Comparison of ENCODE assay signal across 8 cellular contexts in the genomic region with DNA sequence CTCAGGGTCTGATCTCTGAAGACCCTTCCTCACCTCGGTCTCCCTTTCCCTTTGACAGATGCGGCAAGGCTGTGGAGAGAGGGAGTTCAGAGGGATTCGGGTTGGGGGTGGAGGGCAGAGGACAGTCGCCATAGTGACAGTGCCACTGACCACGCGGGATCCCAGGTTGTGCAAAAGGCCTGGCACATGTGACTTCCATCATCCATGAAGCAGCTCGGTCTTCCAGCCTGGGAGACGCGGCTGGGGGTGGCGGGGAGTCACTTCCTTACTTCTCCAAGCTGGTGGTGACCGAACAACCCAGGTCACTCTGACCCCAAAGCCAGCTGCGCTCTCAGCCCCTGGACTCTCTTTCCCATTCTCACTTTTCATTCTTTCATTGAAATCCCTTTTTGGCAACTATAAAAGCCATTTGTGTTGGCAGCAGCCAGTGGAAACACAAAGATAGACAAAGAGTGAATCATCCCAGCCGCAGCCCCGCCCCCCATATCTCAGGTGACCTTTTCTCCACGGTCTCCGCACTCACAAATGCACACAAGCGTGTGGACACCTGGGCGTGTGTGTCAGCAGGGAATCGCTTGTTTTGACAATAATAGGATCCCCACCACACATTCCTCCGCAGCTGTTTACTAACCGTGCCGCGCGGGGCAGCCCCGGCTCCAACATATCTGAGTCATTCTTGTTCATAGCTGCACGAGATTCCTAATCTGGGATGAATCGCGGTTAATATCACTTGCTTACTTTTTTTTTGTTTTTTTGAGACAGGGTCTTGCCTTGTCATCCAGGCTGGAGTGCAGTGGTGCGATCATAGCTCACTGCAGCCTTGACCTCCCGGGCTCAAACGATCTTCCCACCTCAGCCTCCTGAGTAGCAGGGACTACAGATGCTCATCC.
A peak's percentile ranks its signal among the peaks of the same experiment; 100 is the strongest.
DNase-seq lines count a peak whose midpoint lies in the region; ATAC-seq and TF ChIP-seq lines count a peak whose summit lies in the region.

No MANE protein-coding gene starts in this region.

- H3K9me3 ChIP-seq in sigmoid colon, result no peaks in the 10 kb centered on the region

- H3K9me3 Mint-ChIP-seq in activated naive CD4-positive, alpha-beta T cell treated with anti-CD3 and anti-CD28 coated beads, Interleukin-2, amount 10 ng/mL, durations not matched to agents 7 days and 5 days, result peaks cover 3% of the 10 kb centered on the region
- peaks cover 0 to 3% of the 10 kb centered on the region in 2 donors for H3K9me3 Mint-ChIP-seq in activated naive CD4-positive, alpha-beta T cell treated with anti-CD3 and anti-CD28 coated beads, Interleukin-2, amount 50 U/mL, for 72 hours

- no peaks in the 10 kb centered on the region for H3K27me3 ChIP-seq in sigmoid colon

- peak; percentile 5 for DNase-seq in activated naive CD4-positive, alpha-beta T cell treated with anti-CD3 and anti-CD28 coated beads, Interleukin-2, amount 10 ng/mL, durations not matched to agents 7 days and 5 days
- no peak for DNase-seq in activated naive CD4-positive, alpha-beta T cell treated with anti-CD3 and anti-CD28 coated beads, Interleukin-2, amount 50 U/mL, for 72 hours (ENCODE audit: low spot score in 2 of 2)
- DNase-seq in SK-MEL-5 (ENCODE audit: low read depth, low spot score) (peak; percentile 51), glomerular endothelial cell (ENCODE audit: extremely low read depth, low read depth, low spot score) (peak; percentile 47), sigmoid colon (peak; percentile 92), T-helper 9 cell (no peak)
- no peak for DNase-seq in stimulated activated naive CD4-positive, alpha-beta T cell treated with Interleukin-2 at 50 U/mL for 16 hours (lab: John Stamatoyannopoulos, UW)

- intact Hi-C loops in sigmoid colon (cut with DNase I), result no loop called here

- H3K4me3 Mint-ChIP-seq in activated naive CD4-positive, alpha-beta T cell treated with anti-CD3 and anti-CD28 coated beads, Interleukin-2, amount 10 ng/mL, durations not matched to agents 7 days and 5 days, result no peak overlapping the region

- CTCF ChIA-PET in activated naive CD4-positive, alpha-beta T cell treated with anti-CD3 and anti-CD28 coated beads, Interleukin-2, amount 10 ng/mL, durations not matched to agents 7 days and 5 days (lab: Charles Lee), result no interaction called here

- no peaks in the 10 kb centered on the region for H3K36me3 ChIP-seq in sigmoid colon

- H3K27ac ChIP-seq in sigmoid colon, result peak overlapping the region; percentile 79 to 92 (median 89)

- no peak for TF ChIP-seq POLR2A in sigmoid colon (IDR thresholded peaks at IDR 0.05)

- no peak for TF ChIP-seq EP300 in sigmoid colon (IDR thresholded peaks at IDR 0.05)

- TF ChIP-seq CTCF in sigmoid colon (IDR thresholded peaks at IDR 0.05), result no peak

- 34 to 65% methylated on average over 31 of the region's 31 CpGs for WGBS in sigmoid colon, 2 donors

- no peak for ATAC-seq in activated naive CD4-positive, alpha-beta T cell treated with anti-CD3 and anti-CD28 coated beads, Interleukin-2, amount 50 U/mL, for 72 hours
- no peak for ATAC-seq in GM19395 (IDR thresholded peaks at IDR 0.05; ENCODE audit: unreplicated experiment)

- in situ Hi-C loops in SK-MEL-5 (cut with HindIII; ENCODE audit: low pct_unique_long_range_greater_than_20kb, low sequenced_read_pairs), result no loop called here

- H3K4me1 Mint-ChIP-seq in activated naive CD4-positive, alpha-beta T cell treated with anti-CD3 and anti-CD28 coated beads, Interleukin-2, amount 10 ng/mL, durations not matched to agents 7 days and 5 days, result peaks cover 2% of the 10 kb centered on the region

- H3K27me3 Mint-ChIP-seq in activated naive CD4-positive, alpha-beta T cell treated with anti-CD3 and anti-CD28 coated beads, Interleukin-2, amount 10 ng/mL, durations not matched to agents 7 days and 5 days, result peaks cover 22% of the 10 kb centered on the region

- peak overlapping the region; percentile 16 for H3K27ac Mint-ChIP-seq in activated naive CD4-positive, alpha-beta T cell treated with anti-CD3 and anti-CD28 coated beads, Interleukin-2, amount 10 ng/mL, durations not matched to agents 7 days and 5 days
- peak overlapping the region in 1 of 2 donors; percentile 36 for H3K27ac Mint-ChIP-seq in activated naive CD4-positive, alpha-beta T cell treated with anti-CD3 and anti-CD28 coated beads, Interleukin-2, amount 50 U/mL, for 72 hours

- peaks cover 0 to 68% (median 62%) of the 10 kb centered on the region in 4 donors for H3K4me1 ChIP-seq in sigmoid colon

- H3K36me3 Mint-ChIP-seq in activated naive CD4-positive, alpha-beta T cell treated with anti-CD3 and anti-CD28 coated beads, Interleukin-2, amount 10 ng/mL, durations not matched to agents 7 days and 5 days, result no peaks in the 10 kb centered on the region
- H3K36me3 Mint-ChIP-seq in activated naive CD4-positive, alpha-beta T cell treated with anti-CD3 and anti-CD28 coated beads, Interleukin-2, amount 50 U/mL, for 72 hours, result no peaks in the 10 kb centered on the region

- H3K4me3 ChIP-seq in sigmoid colon, result peak overlapping the region in 2 of 4 donors; percentile 3 to 19

Comparison
In these comparisons a context has a peak if more than half of its experiments do, and no peak if none do; other contexts are left out.
1. DNase-seq: peak in activated naive CD4-positive, alpha-beta T cell treated with anti-CD3 and anti-CD28 coated beads, Interleukin-2, amount 10 ng/mL, durations not matched to agents 7 days and 5 days (single experiment), SK-MEL-5 (single experiment), glomerular endothelial cell (single experiment) and sigmoid colon (single experiment); none in activated naive CD4-positive, alpha-beta T cell treated with anti-CD3 and anti-CD28 coated beads, Interleukin-2, amount 50 U/mL, for 72 hours (0 of 2), T-helper 9 cell (single experiment) and stimulated activated naive CD4-positive, alpha-beta T cell treated with Interleukin-2 at 50 U/mL for 16 hours (single experiment).